ENCODE assay signal across 32 cellular contexts in the genomic region with DNA sequence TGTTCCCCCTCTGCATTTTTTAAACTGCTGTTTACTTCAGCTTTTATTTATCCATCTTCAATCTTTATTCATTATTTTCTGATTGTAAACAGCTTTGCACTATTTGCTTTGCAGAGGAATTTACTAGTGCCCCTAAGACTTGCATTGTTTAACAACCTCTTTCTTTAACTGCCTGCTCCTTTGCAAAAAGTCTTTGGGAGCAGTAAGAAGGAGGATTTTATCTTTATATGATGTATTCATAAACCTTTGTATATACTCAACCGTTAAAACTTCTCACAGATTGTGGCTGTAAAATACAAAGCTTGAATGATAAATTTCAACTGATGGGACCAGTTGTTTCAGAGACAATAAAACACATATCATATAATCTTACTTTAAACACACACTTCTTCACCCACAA. TPM values are rescaled to one million over a fixed set of nuclear protein-coding genes. Genes with fewer than 3 reads are reported as not detected.
"Had no signal": no experiment of that assay in that cellular context is flagged by ENCODE, and none has a peak within 500 bp of the region (broad histone marks: within the 10 kb centered on the region; RNA-seq: fewer than 3 reads in every experiment).

No MANE protein-coding gene starts in this region.

- H3K36me3 ChIP-seq: ascending aorta, breast epithelium, cardiac muscle cell, colonic mucosa, gastroesophageal sphincter, heart right ventricle had no signal

- H3K4me3 Mint-ChIP-seq: activated CD4-positive, alpha-beta memory T cell treated with anti-CD3 and anti-CD28 coated beads, Interleukin-2, amount 10 ng/mL, durations not matched to agents 7 days and 5 days; activated CD4-positive, alpha-beta T cell treated with anti-CD3 and anti-CD28 coated beads, Interleukin-2, amount 10 ng/mL, durations not matched to agents 7 days and 5 days; activated naive CD4-positive, alpha-beta T cell treated with anti-CD3 and anti-CD28 coated beads, Interleukin-2, amount 10 ng/mL, durations not matched to agents 7 days and 5 days; activated T-cell treated with anti-CD3 and anti-CD28 coated beads, Interleukin-2, amount 50 U/mL, for 24 hours; activated T-cell treated with anti-CD3 and anti-CD28 coated beads, Interleukin-2, amount 50 U/mL, for 72 hours; WTC11 had no signal

- H3K27ac Mint-ChIP-seq: activated CD4-positive, alpha-beta memory T cell treated with anti-CD3 and anti-CD28 coated beads, Interleukin-2, amount 10 ng/mL, durations not matched to agents 7 days and 5 days; activated CD4-positive, alpha-beta T cell treated with anti-CD3 and anti-CD28 coated beads, Interleukin-2, amount 10 ng/mL, durations not matched to agents 7 days and 5 days; activated naive CD4-positive, alpha-beta T cell treated with anti-CD3 and anti-CD28 coated beads, Interleukin-2, amount 10 ng/mL, durations not matched to agents 7 days and 5 days; activated naive CD4-positive, alpha-beta T cell treated with anti-CD3 and anti-CD28 coated beads, Interleukin-2, amount 50 U/mL, for 72 hours; activated naive CD8-positive, alpha-beta T cell treated with anti-CD3 and anti-CD28 coated beads, Interleukin-2, amount 10 ng/mL, durations not matched to agents 7 days and 5 days; activated T-cell treated with anti-CD3 and anti-CD28 coated beads, Interleukin-2, amount 50 U/mL, for 24 hours; activated T-cell treated with anti-CD3 and anti-CD28 coated beads, Interleukin-2, amount 50 U/mL, for 72 hours; WTC11 had no signal

- H3K9me3 Mint-ChIP-seq: activated naive CD4-positive, alpha-beta T cell treated with anti-CD3 and anti-CD28 coated beads, Interleukin-2, amount 10 ng/mL, durations not matched to agents 7 days and 5 days had no signal

- ATAC-seq: activated naive CD4-positive, alpha-beta T cell treated with anti-CD3 and anti-CD28 coated beads, Interleukin-2, amount 50 U/mL, for 72 hours; activated T-cell treated with anti-CD3 and anti-CD28 coated beads, Interleukin-2, amount 50 U/mL, for 72 hours; esophagus mucosa; foreskin keratinocyte; gastroesophageal sphincter; heart right ventricle; WTC11 had no signal

- H3K27me3 ChIP-seq: ascending aorta, breast epithelium, cardiac muscle cell, colonic mucosa, foreskin keratinocyte, gastroesophageal sphincter, heart right ventricle had no signal

- H3K9me3 ChIP-seq: ascending aorta, breast epithelium, colonic mucosa had no signal

- H3K4me3 ChIP-seq: ascending aorta, breast epithelium, cardiac muscle cell, colonic mucosa, gastroesophageal sphincter, heart right ventricle had no signal

- H3K27ac ChIP-seq: ascending aorta, breast epithelium, cardiac muscle cell, colonic mucosa, foreskin keratinocyte, gastroesophageal sphincter, heart right ventricle, VCaP had no signal

- H3K36me3 Mint-ChIP-seq: activated naive CD4-positive, alpha-beta T cell treated with anti-CD3 and anti-CD28 coated beads, Interleukin-2, amount 10 ng/mL, durations not matched to agents 7 days and 5 days had no signal

- H3K4me1 ChIP-seq: ascending aorta, breast epithelium, colonic mucosa, foreskin keratinocyte, gastroesophageal sphincter had no signal

- H3K27me3 Mint-ChIP-seq: brain had no signal

- DNase-seq: activated CD4-positive, alpha-beta memory T cell treated with anti-CD3 and anti-CD28 coated beads, Interleukin-2, amount 10 ng/mL, durations not matched to agents 7 days and 5 days; activated CD4-positive, alpha-beta T cell treated with anti-CD3 and anti-CD28 coated beads for 1 hour; activated CD4-positive, alpha-beta T cell treated with anti-CD3 and anti-CD28 coated beads for 4 hours; activated CD4-positive, alpha-beta T cell treated with anti-CD3 and anti-CD28 coated beads, Interleukin-2, amount 10 ng/mL, durations not matched to agents 7 days and 5 days; activated CD4-positive, alpha-beta T cell treated with anti-CD3 and anti-CD28 coated beads, Interleukin-2, amount 50 U/mL, for 4 hours; activated CD8-positive, alpha-beta memory T cell treated with anti-CD3 and anti-CD28 coated beads, Interleukin-2, amount 50 U/mL, for 48 hours; activated gamma-delta T cell; activated naive CD4-positive, alpha-beta T cell; activated naive CD4-positive, alpha-beta T cell treated with anti-CD3 and anti-CD28 coated beads, Interleukin-2, amount 10 ng/mL, durations not matched to agents 7 days and 5 days; activated naive CD8-positive, alpha-beta T cell treated with anti-CD3 and anti-CD28 coated beads, Interleukin-2, amount 10 ng/mL, durations not matched to agents 7 days and 5 days; activated T-cell treated with anti-CD3 and anti-CD28 coated beads for 4 hours; activated T-cell treated with anti-CD3 and anti-CD28 coated beads, Interleukin-2, amount 50 U/mL, for 24 hours; activated T-cell treated with anti-CD3 and anti-CD28 coated beads, Interleukin-2, amount 50 U/mL, for 72 hours; central memory CD4-positive, alpha-beta T cell; cerebellar nuclear complex; colonic mucosa; effector CD8-positive, alpha-beta T cell; foreskin keratinocyte; heart right ventricle; T-helper 2 cell had no signal

RNA-seq across cellular contexts. Expression of gene VIT, which starts 20.1 kb away (rescaled TPM):
- total RNA-seq: activated CD4-positive, alpha-beta memory T cell treated with anti-CD3 and anti-CD28 coated beads, Interleukin-2, amount 10 ng/mL, durations not matched to agents 7 days and 5 days; activated CD4-positive, alpha-beta T cell treated with anti-CD3 and anti-CD28 coated beads, Interleukin-2, amount 10 ng/mL, durations not matched to agents 7 days and 5 days; activated naive CD4-positive, alpha-beta T cell treated with anti-CD3 and anti-CD28 coated beads, Interleukin-2, amount 50 U/mL, for 72 hours; activated naive CD8-positive, alpha-beta T cell treated with anti-CD3 and anti-CD28 coated beads, Interleukin-2, amount 10 ng/mL, durations not matched to agents 7 days and 5 days; activated T-cell treated with anti-CD3 and anti-CD28 coated beads, Interleukin-2, amount 50 U/mL, for 72 hours; cardiac muscle cell; epithelial cell of proximal tubule; foreskin keratinocyte; glomerular endothelial cell; T-helper 1 cell treated with Interleukin-12 subunit alpha and Interleukin-12 subunit beta and Interleukin-4 antibody, amounts not matched to agents 30 ng/mL and 1 ng/mL, for 36 hours had no signal
- polyA plus RNA-seq: cardiac muscle cell, foreskin keratinocyte had no signal
